In the genomic region with DNA sequence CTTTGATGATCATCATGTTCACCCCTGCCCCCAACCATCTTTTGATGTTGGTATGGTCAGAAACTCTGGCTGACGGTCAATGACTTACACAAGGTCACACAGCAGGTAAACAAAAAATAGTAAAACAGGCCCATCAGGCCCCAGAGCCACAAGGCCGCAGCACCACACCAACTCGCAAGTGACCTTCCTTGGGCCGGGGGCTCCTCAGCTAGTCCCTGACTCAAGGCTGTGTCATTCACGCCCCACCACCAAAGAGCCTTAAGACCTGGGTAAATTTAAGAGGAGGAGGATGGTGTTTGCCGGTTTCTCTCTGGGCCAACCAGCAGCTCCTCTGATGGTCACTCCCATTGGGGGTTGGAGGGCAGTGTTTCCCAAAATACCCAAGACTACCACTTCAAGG, we compare ENCODE assay signal across 14 cellular contexts.
"Had no signal": no experiment of that assay in that cellular context is flagged by ENCODE, and none has a peak within 500 bp of the region (broad histone marks: within the 10 kb centered on the region; RNA-seq: fewer than 3 reads in every experiment).

No MANE protein-coding gene starts in this region.

- H3K9me3 Mint-ChIP-seq: activated naive CD4-positive, alpha-beta T cell treated with anti-CD3 and anti-CD28 coated beads, Interleukin-2, amount 50 U/mL, for 72 hours; endodermal cell; naive B cell had no signal

- H3K36me3 Mint-ChIP-seq: activated naive CD4-positive, alpha-beta T cell treated with anti-CD3 and anti-CD28 coated beads, Interleukin-2, amount 50 U/mL, for 72 hours; naive B cell had no signal

- DNase-seq: activated CD8-positive, alpha-beta memory T cell treated with anti-CD3 and anti-CD28 coated beads, Interleukin-2, amount 50 U/mL, for 48 hours; brain microvascular endothelial cell; dermis blood vessel endothelial cell; endodermal cell; hypothalamus; left cardiac atrium; lower lobe of right lung; naive B cell; SK-N-SH; T-helper 2 cell; tibial artery had no signal

- H3K4me3 Mint-ChIP-seq: endodermal cell had no signal

- H3K27me3 ChIP-seq: brain microvascular endothelial cell, neutrophil, tibial artery had no signal

- ATAC-seq: activated naive CD4-positive, alpha-beta T cell treated with anti-CD3 and anti-CD28 coated beads, Interleukin-2, amount 50 U/mL, for 72 hours; lower lobe of right lung had no signal

- H3K27me3 Mint-ChIP-seq: naive B cell had no signal

- H3K4me3 ChIP-seq: lower lobe of right lung, smooth muscle cell, tibial artery had no signal
